Comparison of ENCODE assay signal across 26 cellular contexts in the genomic region with DNA sequence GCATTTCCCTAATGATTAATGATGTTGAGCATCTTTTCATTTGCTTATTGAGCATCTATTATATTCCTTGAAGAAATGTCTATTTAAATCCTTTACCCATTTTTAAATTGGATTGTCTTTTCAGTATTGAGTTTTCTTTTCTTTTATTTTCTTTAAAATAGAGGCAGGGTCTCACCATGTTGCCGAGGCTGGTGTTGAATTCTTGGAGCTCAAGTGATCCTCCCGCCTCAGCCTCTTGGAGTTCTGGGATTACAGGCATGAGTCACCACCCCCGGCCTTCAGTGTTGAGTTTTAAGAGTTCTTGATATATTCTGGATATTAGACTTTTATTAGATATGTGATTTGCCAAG.
"Had no signal": no experiment of that assay in that cellular context is flagged by ENCODE, and none has a peak within 500 bp of the region (broad histone marks: within the 10 kb centered on the region; RNA-seq: fewer than 3 reads in every experiment).

No MANE protein-coding gene starts in this region.

- H3K4me1 Mint-ChIP-seq: naive B cell had no signal

- H3K27me3 ChIP-seq: colonic mucosa, dorsolateral prefrontal cortex, foreskin keratinocyte, gastroesophageal sphincter, heart left ventricle, hepatocyte, left lung had no signal

- ATAC-seq: esophagus mucosa, foreskin keratinocyte, gastroesophageal sphincter, heart left ventricle, left cardiac atrium, left lung, left ventricle myocardium superior, lower lobe of right lung had no signal

- H3K4me1 ChIP-seq: colonic mucosa, foreskin keratinocyte had no signal

- H3K9me3 ChIP-seq: colonic mucosa, gastroesophageal sphincter had no signal

- H3K36me3 ChIP-seq: colonic mucosa, gastroesophageal sphincter, heart left ventricle, left lung, lower lobe of right lung had no signal

- H3K4me3 Mint-ChIP-seq: immature natural killer cell, naive B cell had no signal

- H3K4me2 ChIP-seq: hepatocyte had no signal

- H3K27ac ChIP-seq: colonic mucosa, dorsolateral prefrontal cortex, epithelial cell of prostate, foreskin keratinocyte, gastroesophageal sphincter, heart left ventricle, hepatocyte, left lung, lower lobe of right lung had no signal

- H3K27ac Mint-ChIP-seq: immature natural killer cell had no signal

- H3K36me3 Mint-ChIP-seq: immature natural killer cell had no signal

- H3K27me3 Mint-ChIP-seq: naive B cell had no signal

- H3K4me3 ChIP-seq: colonic mucosa, dorsolateral prefrontal cortex, gastroesophageal sphincter, heart left ventricle, hepatocyte, left lung, lower lobe of right lung had no signal

- FAIRE-seq: endometrium, frontal cortex, islet of Langerhans, keratinocyte had no signal

- DNase-seq: colonic mucosa; cortex of kidney; dermis blood vessel endothelial cell; dorsolateral prefrontal cortex; effector CD4-positive, alpha-beta T cell; effector memory CD4-positive, alpha-beta T cell; erythroblast; foreskin keratinocyte; heart left ventricle; hypothalamus; immature natural killer cell; left cardiac atrium; left lung; left ventricle myocardium superior; lower lobe of right lung; mesenchymal stem cell; midbrain; naive B cell had no signal
